In genomic region chr3:46576-46975, GRCh38 we compare ENCODE assay signal across 31 cellular contexts.
"Had no signal": no experiment of that assay in that cellular context is flagged by ENCODE, and none has a peak within 500 bp of the region (broad histone marks: within the 10 kb centered on the region; RNA-seq: fewer than 3 reads in every experiment).

No MANE protein-coding gene starts in this region.

- H3K27ac Mint-ChIP-seq: naive thymus-derived CD8-positive, alpha-beta T cell; nephron; stimulated activated naive B cell treated with anti-CD40 and anti-IgM and Interleukin-4, amounts not matched to agents 10 μg/mL and 1 μg/mL and 100 μg/mL, for 72 hours had no signal

- H3K27me3 ChIP-seq: testis, thyroid gland, transverse colon, upper lobe of left lung, vagina had no signal

- H3K9me3 ChIP-seq: pancreas, prostate gland, testis, thyroid gland, transverse colon, upper lobe of left lung, vagina had no signal

- H3K4me3 Mint-ChIP-seq: naive thymus-derived CD8-positive, alpha-beta T cell; nephron; neural crest cell; stimulated activated naive B cell treated with anti-CD40 and anti-IgM and Interleukin-4, amounts not matched to agents 10 μg/mL and 1 μg/mL and 100 μg/mL, for 72 hours had no signal

- H3K36me3 Mint-ChIP-seq: stimulated activated naive B cell treated with anti-CD40 and anti-IgM and Interleukin-4, amounts not matched to agents 10 μg/mL and 1 μg/mL and 100 μg/mL, for 72 hours had no signal

- ATAC-seq: left cardiac atrium; left lobe of liver; left ventricle myocardium superior; lower lobe of right lung; naive thymus-derived CD8-positive, alpha-beta T cell; pancreas; sciatic nerve; stimulated activated naive B cell treated with anti-CD40 and anti-IgM and Interleukin-4, amounts not matched to agents 10 μg/mL and 1 μg/mL and 100 μg/mL, for 72 hours; stimulated activated naive CD8-positive, alpha-beta T cell treated with anti-CD3 and anti-CD28 coated beads, Interleukin-15, Interleukin-2, amounts not matched to agents 100 U/mL and 50 U/mL, for 24 hours had no signal

- FAIRE-seq: keratinocyte, pancreas had no signal

- H3K4me1 Mint-ChIP-seq: naive thymus-derived CD8-positive, alpha-beta T cell; nephron; neural crest cell had no signal

- DNase-seq: kidney glomerular epithelial cell; left cardiac atrium; left ventricle myocardium superior; lower lobe of right lung; mammary epithelial cell; mesenchymal stem cell; naive thymus-derived CD8-positive, alpha-beta T cell; nucleus accumbens; pancreas; posterior cingulate gyrus; retina; right cardiac atrium; stimulated activated CD4-positive, alpha-beta T cell treated with anti-CD3 and anti-CD28 coated beads, Interleukin-12 subunit alpha, Interleukin-12 subunit beta, amount 100 ng/mL, for 4 hours; stimulated activated CD4-positive, alpha-beta T cell treated with anti-CD3 and anti-CD28 coated beads, Interleukin-15, amount 100 ng/mL, for 24 hours; stimulated activated CD4-positive, alpha-beta T cell treated with anti-CD3 and anti-CD28 coated beads, Interleukin-2, amount 100 ng/mL, for 24 hours; stimulated activated CD4-positive, alpha-beta T cell treated with anti-CD3 and anti-CD28 coated beads, Interleukin-4, amount 100 ng/mL, for 1 hour; stimulated activated naive B cell treated with anti-CD40 and anti-IgM and Interleukin-4, amounts not matched to agents 10 μg/mL and 1 μg/mL and 100 μg/mL, for 72 hours; stimulated activated naive CD8-positive, alpha-beta T cell treated with anti-CD3 and anti-CD28 coated beads, Interleukin-15, Interleukin-2, amounts not matched to agents 100 U/mL and 50 U/mL, for 24 hours; stomach; testis; thyroid gland; transverse colon; upper lobe of left lung had no signal

- H3K27ac ChIP-seq: lower lobe of right lung, pancreas, prostate gland, skin epidermis, stomach, testis, thyroid gland, transverse colon, upper lobe of left lung, vagina had no signal

- H3K4me3 ChIP-seq: lower lobe of right lung, pancreas, prostate gland, skin epidermis, stomach, testis, thyroid gland, transverse colon, upper lobe of left lung, vagina had no signal

- H3K36me3 ChIP-seq: lower lobe of right lung, pancreas, prostate gland, stomach, thyroid gland, transverse colon, upper lobe of left lung, vagina had no signal

- H3K4me1 ChIP-seq: lower lobe of right lung, pancreas, prostate gland, stomach, testis, thyroid gland, transverse colon, upper lobe of left lung, vagina had no signal
